ENCODE assay signal across 9 cellular contexts in the genomic region with DNA sequence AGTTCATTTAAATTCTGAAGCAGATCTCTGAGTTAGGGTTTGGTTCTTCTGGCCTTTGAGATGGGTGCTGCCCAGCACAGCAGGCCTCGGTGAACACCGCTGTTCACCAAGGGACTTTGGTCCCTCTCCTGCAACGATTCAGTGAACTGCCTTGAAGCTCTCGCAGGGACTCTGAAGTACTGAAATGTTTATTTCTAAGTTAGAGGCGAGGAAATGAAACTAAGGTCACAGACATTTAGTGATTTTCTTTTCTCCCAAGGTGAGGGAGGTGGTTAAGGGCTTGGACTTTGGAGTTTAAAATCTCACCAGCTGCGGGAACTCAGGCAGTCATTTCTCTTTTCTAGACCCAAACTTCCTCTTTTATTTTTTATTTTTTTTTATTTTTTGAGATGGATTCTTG. TPM values are rescaled to one million over a fixed set of nuclear protein-coding genes. Genes with fewer than 3 reads are reported as not detected.
DNase-seq lines count a peak whose midpoint lies in the region; ATAC-seq and TF ChIP-seq lines count a peak whose summit lies in the region.
"Had no signal": no experiment of that assay in that cellular context is flagged by ENCODE, and none has a peak within 500 bp of the region (broad histone marks: within the 10 kb centered on the region; RNA-seq: fewer than 3 reads in every experiment).

No MANE protein-coding gene starts in this region.

- POLR2A ChIA-PET in T-cell (lab: Charles Lee), result no interaction called here

- H3K4me3 Mint-ChIP-seq in T-cell, result no peak overlapping the region

- H3K4me1 ChIP-seq in neutrophil (ENCODE audit: control insufficient read depth in 1 of 2, insufficient read depth in 1 of 2, low read depth in 1 of 2, low read length in 1 of 2), result peaks cover 50 to 59% of the 10 kb centered on the region in 2 experiments

- no peak for TF ChIP-seq CTCF in neutrophil (IDR thresholded peaks at IDR 0.05)

- DNase-seq in GF-D8 (lab: John Stamatoyannopoulos, UW) (no peak), T-cell (no peak), NCI-H2196 (lab: John Stamatoyannopoulos, UW; ENCODE audit: unreplicated experiment) (no peak), T-helper 9 cell (no peak)
- DNase-seq: activated gamma-delta T cell treated with Interleukin-2 at 50 U/mL for 16 hours had no signal

- peaks cover 31% of the 10 kb centered on the region for H3K36me3 Mint-ChIP-seq in T-cell

- H3K27ac ChIP-seq in neutrophil, result peak overlapping the region; percentile 80

- peak; percentile 80 for ATAC-seq in GM19035 (IDR thresholded peaks at IDR 0.05; ENCODE audit: unreplicated experiment)
- ATAC-seq in HG02642 (IDR thresholded peaks at IDR 0.05; ENCODE audit: poor library complexity, unreplicated experiment), result peak; percentile 79
- peak; percentile 76 for ATAC-seq in HG03575 (IDR thresholded peaks at IDR 0.05; ENCODE audit: extremely low read depth, insufficient number of reproducible peaks, low FRiP score, unreplicated experiment)
- ATAC-seq in T-cell (replicated peaks in 1 of 4), result no peak

- H3K27me3 Mint-ChIP-seq in T-cell, result no peaks in the 10 kb centered on the region

- no peak overlapping the region for H3K27ac Mint-ChIP-seq in T-cell

- CTCF ChIA-PET in T-cell (lab: Charles Lee), result no interaction called here

- peaks cover 9% of the 10 kb centered on the region for H3K36me3 ChIP-seq in neutrophil

- peaks cover 22 to 30% (median 26%) of the 10 kb centered on the region in 3 donors for H3K4me1 Mint-ChIP-seq in T-cell

- H3K4me3 ChIP-seq in neutrophil (ENCODE audit: low read depth in 1 of 2, low read length in 1 of 2), result no peak overlapping the region

- peaks cover 0 to 6% (median 0%) of the 10 kb centered on the region in 3 donors for H3K9me3 Mint-ChIP-seq in T-cell

- no peaks in the 10 kb centered on the region for H3K27me3 ChIP-seq in neutrophil

- H3K9me3 ChIP-seq in neutrophil, result no peaks in the 10 kb centered on the region

RNA-seq across cellular contexts. Expression of gene E2F3, which starts 26.2 kb away (rescaled TPM):
- total RNA-seq in T-cell, result 10 to 100 TPM in 4 of 5 donors, 1 to 10 TPM in 1; 9.6 to 28.2 (median 23.1) TPM

Comparison
In these comparisons a context has a peak if more than half of its experiments do, and no peak if none do; other contexts are left out.
1. ATAC-seq: peak in GM19035 (single experiment), HG02642 (single experiment) and HG03575 (single experiment); none in T-cell (0 of 4).